Comparison of ENCODE assay signal across 1 cellular context in the genomic region with DNA sequence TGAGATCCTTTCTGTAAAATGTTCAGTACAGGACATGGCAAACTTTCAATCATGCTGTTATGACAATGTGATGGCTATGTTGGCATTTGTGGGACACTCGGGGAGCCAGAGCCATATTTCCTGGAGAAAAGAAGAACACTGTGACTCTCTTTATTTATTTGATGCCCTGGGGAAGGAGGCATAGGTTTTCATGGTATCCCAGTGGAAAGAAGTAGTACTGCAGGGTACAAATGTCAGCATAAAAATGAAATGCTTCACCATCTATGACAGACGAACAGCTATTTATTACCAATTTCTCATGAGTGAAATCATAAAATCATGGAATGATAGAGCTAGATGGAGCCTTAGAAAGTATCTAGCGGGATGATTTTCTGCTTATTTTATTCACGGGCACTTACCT.
TF ChIP-seq lines count a peak whose summit lies in the region.

No MANE protein-coding gene starts in this region.

TF ChIP-seq in SK-N-SH treated with all-trans-retinoic acid at 6 μM for 48 hours, 23 proteins besides CTCF, POLR2A, EP300 and RAD21:
- TF ChIP-seq ESRRG (CRISPR knock-in tag; IDR thresholded peaks at IDR 0.05) (no peak), ZFP30 (CRISPR knock-in tag; IDR thresholded peaks at IDR 0.05) (no peak), ZNF565 (CRISPR knock-in tag; conservative IDR thresholded peaks at IDR 0.05; ENCODE audit: low read depth) (no peak), PPARA (CRISPR knock-in tag; IDR thresholded peaks at IDR 0.05; ENCODE audit: borderline replicate concordance) (no peak), ZFP3 (CRISPR knock-in tag; IDR thresholded peaks at IDR 0.05) (no peak), CSDC2 (CRISPR knock-in tag; IDR thresholded peaks at IDR 0.05) (no peak), TOX (CRISPR knock-in tag; IDR thresholded peaks at IDR 0.05; ENCODE audit: borderline replicate concordance) (no peak), SNAI2 (CRISPR knock-in tag; IDR thresholded peaks at IDR 0.05) (no peak), RARB (CRISPR knock-in tag; IDR thresholded peaks at IDR 0.05) (no peak), ARNTL (CRISPR knock-in tag; IDR thresholded peaks at IDR 0.05; ENCODE audit: borderline replicate concordance, low read depth) (no peak), TCF4 (CRISPR knock-in tag; IDR thresholded peaks at IDR 0.05; ENCODE audit: borderline replicate concordance) (no peak), ZNF8 (CRISPR knock-in tag; IDR thresholded peaks at IDR 0.05) (no peak), BACH2 (CRISPR knock-in tag; IDR thresholded peaks at IDR 0.05; ENCODE audit: borderline replicate concordance) (no peak), OSR1 (CRISPR knock-in tag; IDR thresholded peaks at IDR 0.05) (no peak)
- TF ChIP-seq, protein P1, sequence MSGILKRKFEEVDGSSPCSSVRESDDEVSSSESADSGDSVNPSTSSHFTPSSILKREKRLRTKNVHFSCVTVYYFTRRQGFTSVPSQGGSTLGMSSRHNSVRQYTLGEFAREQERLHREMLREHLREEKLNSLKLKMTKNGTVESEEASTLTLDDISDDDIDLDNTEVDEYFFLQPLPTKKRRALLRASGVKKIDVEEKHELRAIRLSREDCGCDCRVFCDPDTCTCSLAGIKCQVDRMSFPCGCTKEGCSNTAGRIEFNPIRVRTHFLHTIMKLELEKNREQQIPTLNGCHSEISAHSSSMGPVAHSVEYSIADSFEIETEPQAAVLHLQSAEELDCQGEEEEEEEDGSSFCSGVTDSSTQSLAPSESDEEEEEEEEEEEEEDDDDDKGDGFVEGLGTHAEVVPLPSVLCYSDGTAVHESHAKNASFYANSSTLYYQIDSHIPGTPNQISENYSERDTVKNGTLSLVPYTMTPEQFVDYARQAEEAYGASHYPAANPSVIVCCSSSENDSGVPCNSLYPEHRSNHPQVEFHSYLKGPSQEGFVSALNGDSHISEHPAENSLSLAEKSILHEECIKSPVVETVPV (CRISPR knock-in tag; IDR thresholded peaks at IDR 0.05), result no peak
- TF ChIP-seq, protein P2, sequence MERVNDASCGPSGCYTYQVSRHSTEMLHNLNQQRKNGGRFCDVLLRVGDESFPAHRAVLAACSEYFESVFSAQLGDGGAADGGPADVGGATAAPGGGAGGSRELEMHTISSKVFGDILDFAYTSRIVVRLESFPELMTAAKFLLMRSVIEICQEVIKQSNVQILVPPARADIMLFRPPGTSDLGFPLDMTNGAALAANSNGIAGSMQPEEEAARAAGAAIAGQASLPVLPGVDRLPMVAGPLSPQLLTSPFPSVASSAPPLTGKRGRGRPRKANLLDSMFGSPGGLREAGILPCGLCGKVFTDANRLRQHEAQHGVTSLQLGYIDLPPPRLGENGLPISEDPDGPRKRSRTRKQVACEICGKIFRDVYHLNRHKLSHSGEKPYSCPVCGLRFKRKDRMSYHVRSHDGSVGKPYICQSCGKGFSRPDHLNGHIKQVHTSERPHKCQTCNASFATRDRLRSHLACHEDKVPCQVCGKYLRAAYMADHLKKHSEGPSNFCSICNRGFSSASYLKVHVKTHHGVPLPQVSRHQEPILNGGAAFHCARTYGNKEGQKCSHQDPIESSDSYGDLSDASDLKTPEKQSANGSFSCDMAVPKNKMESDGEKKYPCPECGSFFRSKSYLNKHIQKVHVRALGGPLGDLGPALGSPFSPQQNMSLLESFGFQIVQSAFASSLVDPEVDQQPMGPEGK (CRISPR knock-in tag; IDR thresholded peaks at IDR 0.05; ENCODE audit: borderline replicate concordance), result no peak
- TF ChIP-seq, protein P3, sequence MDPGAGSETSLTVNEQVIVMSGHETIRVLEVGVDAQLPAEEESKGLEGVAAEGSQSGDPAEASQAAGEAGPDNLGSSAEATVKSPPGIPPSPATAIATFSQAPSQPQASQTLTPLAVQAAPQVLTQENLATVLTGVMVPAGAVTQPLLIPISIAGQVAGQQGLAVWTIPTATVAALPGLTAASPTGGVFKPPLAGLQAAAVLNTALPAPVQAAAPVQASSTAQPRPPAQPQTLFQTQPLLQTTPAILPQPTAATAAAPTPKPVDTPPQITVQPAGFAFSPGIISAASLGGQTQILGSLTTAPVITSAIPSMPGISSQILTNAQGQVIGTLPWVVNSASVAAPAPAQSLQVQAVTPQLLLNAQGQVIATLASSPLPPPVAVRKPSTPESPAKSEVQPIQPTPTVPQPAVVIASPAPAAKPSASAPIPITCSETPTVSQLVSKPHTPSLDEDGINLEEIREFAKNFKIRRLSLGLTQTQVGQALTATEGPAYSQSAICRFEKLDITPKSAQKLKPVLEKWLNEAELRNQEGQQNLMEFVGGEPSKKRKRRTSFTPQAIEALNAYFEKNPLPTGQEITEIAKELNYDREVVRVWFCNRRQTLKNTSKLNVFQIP (CRISPR knock-in tag; IDR thresholded peaks at IDR 0.05; ENCODE audit: borderline replicate concordance, low read depth), result no peak
- TF ChIP-seq, protein P4, sequence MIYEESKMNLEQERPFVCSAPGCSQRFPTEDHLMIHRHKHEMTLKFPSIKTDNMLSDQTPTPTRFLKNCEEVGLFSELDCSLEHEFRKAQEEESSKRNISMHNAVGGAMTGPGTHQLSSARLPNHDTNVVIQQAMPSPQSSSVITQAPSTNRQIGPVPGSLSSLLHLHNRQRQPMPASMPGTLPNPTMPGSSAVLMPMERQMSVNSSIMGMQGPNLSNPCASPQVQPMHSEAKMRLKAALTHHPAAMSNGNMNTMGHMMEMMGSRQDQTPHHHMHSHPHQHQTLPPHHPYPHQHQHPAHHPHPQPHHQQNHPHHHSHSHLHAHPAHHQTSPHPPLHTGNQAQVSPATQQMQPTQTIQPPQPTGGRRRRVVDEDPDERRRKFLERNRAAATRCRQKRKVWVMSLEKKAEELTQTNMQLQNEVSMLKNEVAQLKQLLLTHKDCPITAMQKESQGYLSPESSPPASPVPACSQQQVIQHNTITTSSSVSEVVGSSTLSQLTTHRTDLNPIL (CRISPR knock-in tag; IDR thresholded peaks at IDR 0.05; ENCODE audit: low read depth), result no peak
